ENCODE assay signal across 18 cellular contexts in genomic region chr20:20759132-20759531, GRCh38. TPM values are rescaled to one million over a fixed set of nuclear protein-coding genes. Genes with fewer than 3 reads are reported as not detected.
DNase-seq lines count a peak whose midpoint lies in the region; ATAC-seq and TF ChIP-seq lines count a peak whose summit lies in the region.
"Had no signal": no experiment of that assay in that cellular context is flagged by ENCODE, and none has a peak within 500 bp of the region (broad histone marks: within the 10 kb centered on the region; RNA-seq: fewer than 3 reads in every experiment).

No MANE protein-coding gene starts in this region.

- H3K27ac ChIP-seq in C4-2B: peak overlapping the region; percentile 89
- peak overlapping the region; percentile 6 for H3K27ac ChIP-seq in right cardiac atrium (ENCODE audit: low read length)
- H3K27ac ChIP-seq: cardiac muscle cell had no signal

- no peaks in the 10 kb centered on the region for H3K4me1 ChIP-seq in right cardiac atrium (ENCODE audit: control insufficient read depth, insufficient read depth, low read length)

- H3K4me3 ChIP-seq in NB4 (ENCODE audit: low read depth, low read length) (no peak overlapping the region), right cardiac atrium (ENCODE audit: low read length) (no peak overlapping the region)
- H3K4me3 ChIP-seq: cardiac muscle cell, MG63 had no signal

- no peak for TF ChIP-seq POLR2A in NB4 (IDR thresholded peaks at IDR 0.05; ENCODE audit: extremely low read depth, insufficient read length)

- peak; percentile 60 to 73 for ATAC-seq in right cardiac atrium
- no peak for ATAC-seq in GM21515 (IDR thresholded peaks at IDR 0.05; ENCODE audit: unreplicated experiment)
- ATAC-seq: activated T-cell treated with anti-CD3 and anti-CD28 coated beads, Interleukin-2, amount 50 U/mL, for 4 hours; natural killer cell; T-helper 17 cell had no signal

- peak; percentile 43 for DNase-seq in NB4 (ENCODE audit: low read depth)
- no peak for DNase-seq in right cardiac atrium
- DNase-seq in pons (ENCODE audit: low spot score): peak; percentile 64
- DNase-seq in D341Med (ENCODE audit: low spot score): no peak
- DNase-seq in NCI-H2171 treated with DMSO at 0.1 percent for 48 hours (lab: John Stamatoyannopoulos, UW): no peak
- no peak for DNase-seq in nucleus accumbens (lab: John Stamatoyannopoulos, UW)
- DNase-seq: activated CD4-positive, alpha-beta T cell treated with anti-CD3 and anti-CD28 coated beads, Interleukin-2, amount 50 U/mL, for 1 hour; activated naive CD8-positive, alpha-beta T cell treated with anti-CD3 and anti-CD28 coated beads, Interleukin-2, amount 10 ng/mL, durations not matched to agents 7 days and 5 days; activated T-cell treated with anti-CD3 and anti-CD28 coated beads, Interleukin-2, amount 50 U/mL, for 4 hours; Calu3; MG63; natural killer cell; NCI-H2029 treated with DMSO at 0.1 percent for 48 hours; stimulated activated CD4-positive, alpha-beta T cell treated with anti-CD3 and anti-CD28 coated beads, Interleukin-4, amount 100 ng/mL, for 1 hour; T-helper 17 cell had no signal

- TF ChIP-seq CTCF in C4-2B (conservative IDR thresholded peaks at IDR 0.05) (no peak), NB4 (IDR thresholded peaks at IDR 0.05; ENCODE audit: low read depth, low read length) (no peak)

- H3K27me3 ChIP-seq in right cardiac atrium (ENCODE audit: control insufficient read depth, insufficient read depth): no peaks in the 10 kb centered on the region
- H3K27me3 ChIP-seq: cardiac muscle cell, MG63 had no signal

- intact Hi-C loops in right cardiac atrium (cut with DNase I): no loop called here

- no peaks in the 10 kb centered on the region for H3K9me3 ChIP-seq in right cardiac atrium (ENCODE audit: control insufficient read depth, low read length)
- H3K9me3 ChIP-seq: MG63 had no signal

- WGBS in right cardiac atrium: 66% methylated on average over 6 of the region's 6 CpGs

RNA-seq across cellular contexts. Expression of gene RALGAPA2, which starts 46.7 kb away (rescaled TPM):
- 10 to 100 TPM; 24.3 to 32.1 (median 26.6) TPM for total RNA-seq in right cardiac atrium
- polyA plus RNA-seq in right cardiac atrium: 7.2 TPM

Comparison
In these comparisons a context has a peak if more than half of its experiments do, and no peak if none do; other contexts are left out.
1. DNase-seq: peak in NB4 (single experiment) and pons (single experiment); none in right cardiac atrium (0 of 3), D341Med (single experiment), NCI-H2171 treated with DMSO at 0.1 percent for 48 hours (single experiment) and nucleus accumbens (0 of 56).